ENCODE assay signal across 38 cellular contexts in the genomic region with DNA sequence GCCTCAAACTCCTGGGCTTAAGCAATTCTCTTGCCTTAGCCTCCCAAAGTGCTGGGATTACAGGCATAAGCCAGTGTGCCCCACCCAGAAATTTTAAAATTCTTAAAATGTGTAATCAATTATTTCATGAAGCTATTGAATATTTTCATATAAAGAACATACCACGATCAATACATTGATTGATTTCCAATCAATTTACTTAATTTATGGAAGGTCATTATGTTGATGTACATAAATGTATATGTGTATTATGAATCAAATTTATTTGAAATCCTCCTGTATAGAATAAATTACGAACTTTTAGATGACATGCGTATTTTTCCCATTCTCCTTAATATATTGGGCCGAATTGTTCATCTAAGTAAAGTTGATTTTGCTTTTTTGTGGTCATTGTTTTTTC. TPM values are rescaled to one million over a fixed set of nuclear protein-coding genes. Genes with fewer than 3 reads are reported as not detected.
"Had no signal": no experiment of that assay in that cellular context is flagged by ENCODE, and none has a peak within 500 bp of the region (broad histone marks: within the 10 kb centered on the region; RNA-seq: fewer than 3 reads in every experiment).

No MANE protein-coding gene starts in this region.

- DNase-seq: activated CD4-positive, alpha-beta memory T cell treated with anti-CD3 and anti-CD28 coated beads, Interleukin-2, amount 10 ng/mL, durations not matched to agents 7 days and 5 days; activated CD4-positive, alpha-beta T cell treated with anti-CD3 and anti-CD28 coated beads for 1 hour; activated CD4-positive, alpha-beta T cell treated with anti-CD3 and anti-CD28 coated beads for 36 hours; activated CD4-positive, alpha-beta T cell treated with anti-CD3 and anti-CD28 coated beads for 48 hours; activated CD4-positive, alpha-beta T cell treated with anti-CD3 and anti-CD28 coated beads, Interleukin-2, amount 10 ng/mL, durations not matched to agents 7 days and 5 days; activated CD4-positive, alpha-beta T cell treated with anti-CD3 and anti-CD28 coated beads, Interleukin-2, amount 50 U/mL, for 48 hours; activated CD4-positive, CD25-positive, alpha-beta regulatory T cell; activated CD8-positive, alpha-beta memory T cell treated with anti-CD3 and anti-CD28 coated beads for 24 hours; activated CD8-positive, alpha-beta memory T cell treated with anti-CD3 and anti-CD28 coated beads, Interleukin-2, amount 10 ng/mL, durations not matched to agents 7 days and 5 days; activated CD8-positive, alpha-beta memory T cell treated with anti-CD3 and anti-CD28 coated beads, Interleukin-2, amount 50 U/mL, for 48 hours; activated CD8-positive, alpha-beta T cell treated with anti-CD3 and anti-CD28 coated beads, Interleukin-2, amount 10 ng/mL, durations not matched to agents 7 days and 5 days; activated effector memory CD4-positive, alpha-beta T cell treated with anti-CD3 and anti-CD28 coated beads, Interleukin-2, amount 50 U/mL, for 16 hours; activated naive CD4-positive, alpha-beta T cell treated with anti-CD3 and anti-CD28 coated beads, Interleukin-2, amount 10 ng/mL, durations not matched to agents 7 days and 5 days; activated naive CD4-positive, alpha-beta T cell treated with Interleukin-2 at 50 U/mL for 16 hours; activated naive CD8-positive, alpha-beta T cell treated with anti-CD3 and anti-CD28 coated beads, Interleukin-2, amount 10 ng/mL, durations not matched to agents 7 days and 5 days; activated naive CD8-positive, alpha-beta T cell treated with anti-CD3 and anti-CD28 coated beads, Interleukin-2, amount 50 U/mL, for 24 hours; activated T-cell treated with anti-CD3 and anti-CD28 coated beads, Interleukin-2, amount 50 U/mL, for 24 hours; activated T-cell treated with anti-CD3 and anti-CD28 coated beads, Interleukin-2, amount 50 U/mL, for 48 hours; amygdala; anterior cingulate cortex; caudate nucleus; cerebellar nuclear complex; T-helper 1 cell; T-helper 2 cell; T-helper 9 cell; WERI-Rb-1 had no signal

- H3K9me3 ChIP-seq: ascending aorta had no signal

- H3K4me3 Mint-ChIP-seq: activated CD4-positive, alpha-beta memory T cell treated with anti-CD3 and anti-CD28 coated beads, Interleukin-2, amount 10 ng/mL, durations not matched to agents 7 days and 5 days; activated CD4-positive, alpha-beta T cell treated with anti-CD3 and anti-CD28 coated beads for 36 hours; activated CD4-positive, alpha-beta T cell treated with anti-CD3 and anti-CD28 coated beads, Interleukin-2, amount 10 ng/mL, durations not matched to agents 7 days and 5 days; activated CD8-positive, alpha-beta memory T cell treated with anti-CD3 and anti-CD28 coated beads, Interleukin-2, amount 10 ng/mL, durations not matched to agents 7 days and 5 days; activated CD8-positive, alpha-beta T cell treated with anti-CD3 and anti-CD28 coated beads, Interleukin-2, amount 10 ng/mL, durations not matched to agents 7 days and 5 days; activated naive CD4-positive, alpha-beta T cell treated with anti-CD3 and anti-CD28 coated beads, Interleukin-2, amount 10 ng/mL, durations not matched to agents 7 days and 5 days; activated naive CD4-positive, alpha-beta T cell treated with anti-CD3 and anti-CD28 coated beads, Interleukin-2, amount 50 U/mL, for 24 hours; activated naive CD8-positive, alpha-beta T cell; activated naive CD8-positive, alpha-beta T cell treated with anti-CD3 and anti-CD28 coated beads, Interleukin-2, amount 10 ng/mL, durations not matched to agents 7 days and 5 days; activated naive CD8-positive, alpha-beta T cell treated with anti-CD3 and anti-CD28 coated beads, Interleukin-2, amount 50 U/mL, for 24 hours; activated T-cell treated with anti-CD3 and anti-CD28 coated beads, Interleukin-2, amount 50 U/mL, for 24 hours; central memory CD8-positive, alpha-beta T cell; T-helper 1 cell treated with Interleukin-12 subunit alpha and Interleukin-12 subunit beta and Interleukin-4 antibody, amounts not matched to agents 30 μg/mL and 1 μg/mL, for 36 hours; T-helper 2 cell treated with Interferon-gamma antibody and Interleukin-4, amounts not matched to agents 5 μg/mL and 100 μg/mL, for 36 hours; WTC11 had no signal

- H3K36me3 ChIP-seq: ascending aorta, cardiac muscle cell, WERI-Rb-1 had no signal

- H3K9me3 Mint-ChIP-seq: activated CD4-positive, alpha-beta memory T cell treated with anti-CD3 and anti-CD28 coated beads, Interleukin-2, amount 10 ng/mL, durations not matched to agents 7 days and 5 days; activated CD4-positive, alpha-beta T cell treated with anti-CD3 and anti-CD28 coated beads, Interleukin-2, amount 10 ng/mL, durations not matched to agents 7 days and 5 days; activated naive CD4-positive, alpha-beta T cell treated with anti-CD3 and anti-CD28 coated beads, Interleukin-2, amount 10 ng/mL, durations not matched to agents 7 days and 5 days; activated naive CD4-positive, alpha-beta T cell treated with anti-CD3 and anti-CD28 coated beads, Interleukin-2, amount 50 U/mL, for 24 hours; activated naive CD8-positive, alpha-beta T cell treated with anti-CD3 and anti-CD28 coated beads, Interleukin-2, amount 10 ng/mL, durations not matched to agents 7 days and 5 days; activated naive CD8-positive, alpha-beta T cell treated with anti-CD3 and anti-CD28 coated beads, Interleukin-2, amount 50 U/mL, for 24 hours; activated T-cell treated with anti-CD3 and anti-CD28 coated beads, Interleukin-2, amount 50 U/mL, for 24 hours; activated T-helper 2 cell treated with anti-CD3 and anti-CD28 coated beads, Interferon-gamma antibody, Interleukin-2, Interleukin-4, amounts not matched to agents 10 μg/mL and 5 μg/mL and 100 μg/mL, durations not matched to agents 14 hours and 24 hours and 36 hours; brain; central memory CD8-positive, alpha-beta T cell; T-helper 1 cell treated with Interleukin-12 subunit alpha and Interleukin-12 subunit beta and Interleukin-4 antibody, amounts not matched to agents 30 μg/mL and 1 μg/mL, for 36 hours; T-helper 2 cell treated with Interferon-gamma antibody and Interleukin-4, amounts not matched to agents 5 μg/mL and 100 μg/mL, for 36 hours; WTC11 had no signal

- H3K36me3 Mint-ChIP-seq: activated CD8-positive, alpha-beta memory T cell treated with anti-CD3 and anti-CD28 coated beads, Interleukin-2, amount 10 ng/mL, durations not matched to agents 7 days and 5 days; activated naive CD4-positive, alpha-beta T cell treated with anti-CD3 and anti-CD28 coated beads, Interleukin-2, amount 50 U/mL, for 24 hours; brain had no signal

- H3K4me3 ChIP-seq: ascending aorta, cardiac muscle cell had no signal

- H3K27ac ChIP-seq: ascending aorta, cardiac muscle cell, WERI-Rb-1 had no signal

- H3K27ac Mint-ChIP-seq: activated CD4-positive, alpha-beta memory T cell treated with anti-CD3 and anti-CD28 coated beads, Interleukin-2, amount 10 ng/mL, durations not matched to agents 7 days and 5 days; activated CD4-positive, alpha-beta T cell treated with anti-CD3 and anti-CD28 coated beads for 36 hours; activated CD4-positive, alpha-beta T cell treated with anti-CD3 and anti-CD28 coated beads, Interleukin-2, amount 10 ng/mL, durations not matched to agents 7 days and 5 days; activated CD8-positive, alpha-beta memory T cell treated with anti-CD3 and anti-CD28 coated beads, Interleukin-2, amount 10 ng/mL, durations not matched to agents 7 days and 5 days; activated CD8-positive, alpha-beta T cell treated with anti-CD3 and anti-CD28 coated beads, Interleukin-2, amount 10 ng/mL, durations not matched to agents 7 days and 5 days; activated naive CD4-positive, alpha-beta T cell treated with anti-CD3 and anti-CD28 coated beads, Interleukin-2, amount 10 ng/mL, durations not matched to agents 7 days and 5 days; activated naive CD4-positive, alpha-beta T cell treated with anti-CD3 and anti-CD28 coated beads, Interleukin-2, amount 50 U/mL, for 24 hours; activated naive CD8-positive, alpha-beta T cell; activated naive CD8-positive, alpha-beta T cell treated with anti-CD3 and anti-CD28 coated beads, Interleukin-2, amount 10 ng/mL, durations not matched to agents 7 days and 5 days; activated naive CD8-positive, alpha-beta T cell treated with anti-CD3 and anti-CD28 coated beads, Interleukin-2, amount 50 U/mL, for 24 hours; activated T-cell treated with anti-CD3 and anti-CD28 coated beads, Interleukin-2, amount 50 U/mL, for 24 hours; activated T-helper 2 cell treated with anti-CD3 and anti-CD28 coated beads, Interferon-gamma antibody, Interleukin-2, Interleukin-4, amounts not matched to agents 10 μg/mL and 5 μg/mL and 100 μg/mL, durations not matched to agents 14 hours and 24 hours and 36 hours; brain; T-helper 1 cell treated with Interleukin-12 subunit alpha and Interleukin-12 subunit beta and Interleukin-4 antibody, amounts not matched to agents 30 μg/mL and 1 μg/mL, for 36 hours; T-helper 2 cell treated with Interferon-gamma antibody and Interleukin-4, amounts not matched to agents 5 μg/mL and 100 μg/mL, for 36 hours; WTC11 had no signal

- FAIRE-seq: bronchial epithelial cell had no signal

- H3K27me3 ChIP-seq: ascending aorta, cardiac muscle cell had no signal

- ATAC-seq: activated CD4-positive, alpha-beta T cell treated with anti-CD3 and anti-CD28 coated beads for 36 hours; activated CD4-positive, CD25-positive, alpha-beta regulatory T cell treated with anti-CD3 and anti-CD28 coated beads, Interleukin-2, amount 50 U/mL, for 24 hours; activated CD8-positive, alpha-beta memory T cell treated with anti-CD3 and anti-CD28 coated beads, Interleukin-2, amount 10 ng/mL, durations not matched to agents 7 days and 5 days; activated CD8-positive, alpha-beta T cell treated with anti-CD3 and anti-CD28 coated beads, Interleukin-2, amount 10 ng/mL, durations not matched to agents 7 days and 5 days; activated naive CD8-positive, alpha-beta T cell treated with anti-CD3 and anti-CD28 coated beads, Interleukin-2, amount 50 U/mL, for 24 hours; WTC11 had no signal

RNA-seq across cellular contexts. Expression of a gene that starts 35.5 kb away (rescaled TPM):
- total RNA-seq: ascending aorta had no signal
